8 cellular contexts compared by ENCODE assay signal in genomic region chr9:14993891-14994554, GRCh38.
A peak's percentile ranks its signal among the peaks of the same experiment; 100 is the strongest.
DNase-seq lines count a peak whose midpoint lies in the region; ATAC-seq and TF ChIP-seq lines count a peak whose summit lies in the region.

No MANE protein-coding gene starts in this region.

- H3K4me3 ChIP-seq in thoracic aorta (peak overlapping the region; percentile 91), body of pancreas (no peak overlapping the region)

- H3K27me3 ChIP-seq in thoracic aorta (replicated peaks; ENCODE audit: insufficient read depth) (no peaks in the 10 kb centered on the region), body of pancreas (no peaks in the 10 kb centered on the region)

- TF ChIP-seq CTCF in thoracic aorta (IDR thresholded peaks at IDR 0.05) (no peak), body of pancreas (IDR thresholded peaks at IDR 0.05) (no peak), RWPE1 (conservative IDR thresholded peaks at IDR 0.05; ENCODE audit: low read depth) (no peak)

- no peak for TF ChIP-seq POLR2A in body of pancreas (IDR thresholded peaks at IDR 0.05)

- WGBS in body of pancreas, 2 donors, result 73 to 77% methylated on average over 9 of the region's 9 CpGs

- no peak for DNase-seq in activated T-cell treated with anti-CD3 and anti-CD28 coated beads, Interleukin-2, amount 50 U/mL, for 72 hours
- no peak for DNase-seq in activated T-cell treated with anti-CD3 and anti-CD28 coated beads, Interleukin-2, amount 50 U/mL, for 48 hours
- DNase-seq in activated naive CD4-positive, alpha-beta T cell treated with anti-CD3 and anti-CD28 coated beads, Interleukin-2, amount 50 U/mL, for 72 hours (ENCODE audit: low spot score in 2 of 2), result no peak
- DNase-seq in immature natural killer cell (no peak), thoracic aorta (ENCODE audit: low spot score) (no peak), OCI-M2 (lab: John Stamatoyannopoulos, UW; ENCODE audit: unreplicated experiment) (no peak), body of pancreas (no peak), RWPE1 (ENCODE audit: low spot score) (no peak)

- POLR2A ChIA-PET in RWPE1 (lab: Yijun Ruan, JAX; ENCODE audit: low non-redundant PET), result no interaction called here

- ATAC-seq in activated T-cell treated with anti-CD3 and anti-CD28 coated beads, Interleukin-2, amount 50 U/mL, for 72 hours (replicated peaks in 1 of 2), result peak; percentile 32 to 48
- ATAC-seq in activated naive CD4-positive, alpha-beta T cell treated with anti-CD3 and anti-CD28 coated beads, Interleukin-2, amount 50 U/mL, for 72 hours, result peak; percentile 33 to 70
- ATAC-seq in thoracic aorta (ENCODE audit: insufficient number of reproducible peaks, low FRiP score, low read depth) (no peak), body of pancreas (no peak)

- intact Hi-C loops in body of pancreas (cut with DNase I), result no loop called here

- H3K27ac Mint-ChIP-seq in activated T-cell treated with anti-CD3 and anti-CD28 coated beads, Interleukin-2, amount 50 U/mL, for 72 hours, result no peak overlapping the region
- H3K27ac Mint-ChIP-seq in activated naive CD4-positive, alpha-beta T cell treated with anti-CD3 and anti-CD28 coated beads, Interleukin-2, amount 50 U/mL, for 72 hours, result peak overlapping the region; percentile 77 to 79
- peak overlapping the region in 1 of 6 donors; percentile 30 for H3K27ac Mint-ChIP-seq in immature natural killer cell

- H3K9me3 Mint-ChIP-seq in activated T-cell treated with anti-CD3 and anti-CD28 coated beads, Interleukin-2, amount 50 U/mL, for 72 hours, result no peaks in the 10 kb centered on the region
- peaks cover 0 to 4% of the 10 kb centered on the region in 2 donors for H3K9me3 Mint-ChIP-seq in activated naive CD4-positive, alpha-beta T cell treated with anti-CD3 and anti-CD28 coated beads, Interleukin-2, amount 50 U/mL, for 72 hours
- H3K9me3 Mint-ChIP-seq in immature natural killer cell, result peaks cover 0 to 14% (median 6%) of the 10 kb centered on the region in 6 donors

- H3K36me3 Mint-ChIP-seq in activated T-cell treated with anti-CD3 and anti-CD28 coated beads, Interleukin-2, amount 50 U/mL, for 72 hours (ENCODE audit: insufficient read depth in 2 of 2), result no peaks in the 10 kb centered on the region
- H3K36me3 Mint-ChIP-seq in activated naive CD4-positive, alpha-beta T cell treated with anti-CD3 and anti-CD28 coated beads, Interleukin-2, amount 50 U/mL, for 72 hours, result peaks cover 0 to 5% of the 10 kb centered on the region in 2 donors
- H3K36me3 Mint-ChIP-seq in immature natural killer cell, result no peaks in the 10 kb centered on the region

- H3K36me3 ChIP-seq in thoracic aorta (no peaks in the 10 kb centered on the region), body of pancreas (replicated peaks in 1 of 2; ENCODE audit: insufficient read depth in 1 of 2, low read depth in 2 of 2) (no peaks in the 10 kb centered on the region)

- CTCF ChIA-PET in RWPE1 (lab: Yijun Ruan, JAX), result no interaction called here

- H3K4me1 Mint-ChIP-seq in activated T-cell treated with anti-CD3 and anti-CD28 coated beads, Interleukin-2, amount 50 U/mL, for 72 hours (ENCODE audit: low read depth), result peaks cover 27% of the 10 kb centered on the region
- peaks cover 17 to 25% of the 10 kb centered on the region in 2 donors for H3K4me1 Mint-ChIP-seq in immature natural killer cell

- H3K4me1 ChIP-seq in thoracic aorta (ENCODE audit: control insufficient read depth in 1 of 2, low read depth in 2 of 2) (peaks cover 6 to 8% of the 10 kb centered on the region in 2 donors), body of pancreas (peaks cover 9% of the 10 kb centered on the region)

- H3K27me3 Mint-ChIP-seq in activated T-cell treated with anti-CD3 and anti-CD28 coated beads, Interleukin-2, amount 50 U/mL, for 72 hours (ENCODE audit: low read depth), result no peaks in the 10 kb centered on the region
- peaks cover 0 to 4% (median 2%) of the 10 kb centered on the region in 3 donors for H3K27me3 Mint-ChIP-seq in immature natural killer cell (ENCODE audit: low read depth in 3 of 3)

- no peak overlapping the region for H3K27ac ChIP-seq in thoracic aorta
- no peak overlapping the region for H3K27ac ChIP-seq in body of pancreas
- no peak overlapping the region for H3K27ac ChIP-seq in RWPE1

- H3K4me3 Mint-ChIP-seq in activated T-cell treated with anti-CD3 and anti-CD28 coated beads, Interleukin-2, amount 50 U/mL, for 72 hours, result peak overlapping the region; percentile 78 to 81
- H3K4me3 Mint-ChIP-seq in immature natural killer cell, result peak overlapping the region; percentile 31 to 72 (median 65)

- H3K9me3 ChIP-seq in thoracic aorta (no peaks in the 10 kb centered on the region), body of pancreas (no peaks in the 10 kb centered on the region)

Comparison
In these comparisons a context has a peak if more than half of its experiments do, and no peak if none do; other contexts are left out.
1. ATAC-seq: peak in activated T-cell treated with anti-CD3 and anti-CD28 coated beads, Interleukin-2, amount 50 U/mL, for 72 hours (2 of 2) and activated naive CD4-positive, alpha-beta T cell treated with anti-CD3 and anti-CD28 coated beads, Interleukin-2, amount 50 U/mL, for 72 hours (2 of 2); none in thoracic aorta (single experiment) and body of pancreas (single experiment).